3 cellular contexts compared by ENCODE assay signal in the genomic region with DNA sequence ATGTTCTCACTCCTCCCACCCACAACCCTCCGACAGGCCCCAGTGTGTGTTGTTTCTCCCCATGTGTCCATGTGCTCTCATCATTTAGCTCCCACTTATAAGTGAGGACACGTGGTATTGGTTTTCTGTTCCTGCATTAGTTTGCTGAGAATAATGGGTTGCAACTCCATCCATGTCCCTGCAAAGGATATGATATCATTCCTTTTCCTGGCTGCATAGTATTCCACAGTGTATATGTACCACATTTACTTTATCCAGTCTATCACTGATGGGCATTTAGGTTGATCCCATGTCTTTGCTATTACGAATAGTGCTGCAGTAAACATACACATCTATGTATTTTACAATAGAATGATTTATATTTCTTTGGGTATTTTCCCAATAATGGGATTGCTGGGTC.
TF ChIP-seq lines count a peak whose summit lies in the region.

No MANE protein-coding gene starts in this region.

TF ChIP-seq in HepG2, 621 proteins besides CTCF, POLR2A, EP300 and RAD21:
- TF ChIP-seq HMG20B (CRISPR knock-in tag; conservative IDR thresholded peaks at IDR 0.05), result no peak
- TF ChIP-seq, protein P1, sequence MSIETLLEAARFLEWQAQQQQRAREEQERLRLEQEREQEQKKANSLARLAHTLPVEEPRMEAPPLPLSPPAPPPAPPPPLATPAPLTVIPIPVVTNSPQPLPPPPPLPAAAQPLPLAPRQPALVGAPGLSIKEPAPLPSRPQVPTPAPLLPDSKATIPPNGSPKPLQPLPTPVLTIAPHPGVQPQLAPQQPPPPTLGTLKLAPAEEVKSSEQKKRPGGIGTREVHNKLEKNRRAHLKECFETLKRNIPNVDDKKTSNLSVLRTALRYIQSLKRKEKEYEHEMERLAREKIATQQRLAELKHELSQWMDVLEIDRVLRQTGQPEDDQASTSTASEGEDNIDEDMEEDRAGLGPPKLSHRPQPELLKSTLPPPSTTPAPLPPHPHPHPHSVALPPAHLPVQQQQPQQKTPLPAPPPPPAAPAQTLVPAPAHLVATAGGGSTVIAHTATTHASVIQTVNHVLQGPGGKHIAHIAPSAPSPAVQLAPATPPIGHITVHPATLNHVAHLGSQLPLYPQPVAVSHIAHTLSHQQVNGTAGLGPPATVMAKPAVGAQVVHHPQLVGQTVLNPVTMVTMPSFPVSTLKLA (IDR thresholded peaks at IDR 0.05), result peak; percentile 71

TF ChIP-seq in GM12878, 131 proteins besides CTCF, POLR2A, EP300 and RAD21:
- TF ChIP-seq SPI1 (IDR thresholded peaks at IDR 0.05; ENCODE audit: borderline replicate concordance, insufficient read depth, low read depth, low read length) (no peak), PML (IDR thresholded peaks at IDR 0.05; ENCODE audit: low read length) (no peak), TARDBP (IDR thresholded peaks at IDR 0.05; ENCODE audit: borderline replicate concordance) (no peak), KDM1A (IDR thresholded peaks at IDR 0.05; ENCODE audit: borderline replicate concordance) (no peak), SREBF1 (IDR thresholded peaks at IDR 0.05; ENCODE audit: low read length) (no peak), NBN (IDR thresholded peaks at IDR 0.05) (no peak), SUZ12 (IDR thresholded peaks at IDR 0.05; ENCODE audit: unreplicated experiment) (no peak), CHD2 (IDR thresholded peaks at IDR 0.05; ENCODE audit: borderline replicate concordance, low read depth, low read length) (no peak)
- TF ChIP-seq, protein P2, sequence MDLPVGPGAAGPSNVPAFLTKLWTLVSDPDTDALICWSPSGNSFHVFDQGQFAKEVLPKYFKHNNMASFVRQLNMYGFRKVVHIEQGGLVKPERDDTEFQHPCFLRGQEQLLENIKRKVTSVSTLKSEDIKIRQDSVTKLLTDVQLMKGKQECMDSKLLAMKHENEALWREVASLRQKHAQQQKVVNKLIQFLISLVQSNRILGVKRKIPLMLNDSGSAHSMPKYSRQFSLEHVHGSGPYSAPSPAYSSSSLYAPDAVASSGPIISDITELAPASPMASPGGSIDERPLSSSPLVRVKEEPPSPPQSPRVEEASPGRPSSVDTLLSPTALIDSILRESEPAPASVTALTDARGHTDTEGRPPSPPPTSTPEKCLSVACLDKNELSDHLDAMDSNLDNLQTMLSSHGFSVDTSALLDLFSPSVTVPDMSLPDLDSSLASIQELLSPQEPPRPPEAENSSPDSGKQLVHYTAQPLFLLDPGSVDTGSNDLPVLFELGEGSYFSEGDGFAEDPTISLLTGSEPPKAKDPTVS (IDR thresholded peaks at IDR 0.05; ENCODE audit: low read depth, low read length), result no peak
- TF ChIP-seq, protein P3, sequence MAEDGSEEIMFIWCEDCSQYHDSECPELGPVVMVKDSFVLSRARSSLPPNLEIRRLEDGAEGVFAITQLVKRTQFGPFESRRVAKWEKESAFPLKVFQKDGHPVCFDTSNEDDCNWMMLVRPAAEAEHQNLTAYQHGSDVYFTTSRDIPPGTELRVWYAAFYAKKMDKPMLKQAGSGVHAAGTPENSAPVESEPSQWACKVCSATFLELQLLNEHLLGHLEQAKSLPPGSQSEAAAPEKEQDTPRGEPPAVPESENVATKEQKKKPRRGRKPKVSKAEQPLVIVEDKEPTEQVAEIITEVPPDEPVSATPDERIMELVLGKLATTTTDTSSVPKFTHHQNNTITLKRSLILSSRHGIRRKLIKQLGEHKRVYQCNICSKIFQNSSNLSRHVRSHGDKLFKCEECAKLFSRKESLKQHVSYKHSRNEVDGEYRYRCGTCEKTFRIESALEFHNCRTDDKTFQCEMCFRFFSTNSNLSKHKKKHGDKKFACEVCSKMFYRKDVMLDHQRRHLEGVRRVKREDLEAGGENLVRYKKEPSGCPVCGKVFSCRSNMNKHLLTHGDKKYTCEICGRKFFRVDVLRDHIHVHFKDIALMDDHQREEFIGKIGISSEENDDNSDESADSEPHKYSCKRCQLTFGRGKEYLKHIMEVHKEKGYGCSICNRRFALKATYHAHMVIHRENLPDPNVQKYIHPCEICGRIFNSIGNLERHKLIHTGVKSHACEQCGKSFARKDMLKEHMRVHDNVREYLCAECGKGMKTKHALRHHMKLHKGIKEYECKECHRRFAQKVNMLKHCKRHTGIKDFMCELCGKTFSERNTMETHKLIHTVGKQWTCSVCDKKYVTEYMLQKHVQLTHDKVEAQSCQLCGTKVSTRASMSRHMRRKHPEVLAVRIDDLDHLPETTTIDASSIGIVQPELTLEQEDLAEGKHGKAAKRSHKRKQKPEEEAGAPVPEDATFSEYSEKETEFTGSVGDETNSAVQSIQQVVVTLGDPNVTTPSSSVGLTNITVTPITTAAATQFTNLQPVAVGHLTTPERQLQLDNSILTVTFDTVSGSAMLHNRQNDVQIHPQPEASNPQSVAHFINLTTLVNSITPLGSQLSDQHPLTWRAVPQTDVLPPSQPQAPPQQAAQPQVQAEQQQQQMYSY (CRISPR knock-in tag; IDR thresholded peaks at IDR 0.05), result no peak
- TF ChIP-seq, protein P4, sequence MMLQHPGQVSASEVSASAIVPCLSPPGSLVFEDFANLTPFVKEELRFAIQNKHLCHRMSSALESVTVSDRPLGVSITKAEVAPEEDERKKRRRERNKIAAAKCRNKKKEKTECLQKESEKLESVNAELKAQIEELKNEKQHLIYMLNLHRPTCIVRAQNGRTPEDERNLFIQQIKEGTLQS (IDR thresholded peaks at IDR 0.05; ENCODE audit: borderline replicate concordance, extremely low read depth, low read depth, low read length), result no peak
- TF ChIP-seq, protein P5, sequence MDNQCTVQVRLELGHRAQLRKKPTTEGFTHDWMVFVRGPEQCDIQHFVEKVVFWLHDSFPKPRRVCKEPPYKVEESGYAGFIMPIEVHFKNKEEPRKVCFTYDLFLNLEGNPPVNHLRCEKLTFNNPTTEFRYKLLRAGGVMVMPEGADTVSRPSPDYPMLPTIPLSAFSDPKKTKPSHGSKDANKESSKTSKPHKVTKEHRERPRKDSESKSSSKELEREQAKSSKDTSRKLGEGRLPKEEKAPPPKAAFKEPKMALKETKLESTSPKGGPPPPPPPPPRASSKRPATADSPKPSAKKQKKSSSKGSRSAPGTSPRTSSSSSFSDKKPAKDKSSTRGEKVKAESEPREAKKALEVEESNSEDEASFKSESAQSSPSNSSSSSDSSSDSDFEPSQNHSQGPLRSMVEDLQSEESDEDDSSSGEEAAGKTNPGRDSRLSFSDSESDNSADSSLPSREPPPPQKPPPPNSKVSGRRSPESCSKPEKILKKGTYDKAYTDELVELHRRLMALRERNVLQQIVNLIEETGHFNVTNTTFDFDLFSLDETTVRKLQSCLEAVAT (IDR thresholded peaks at IDR 0.05), result no peak
- TF ChIP-seq, protein P6, sequence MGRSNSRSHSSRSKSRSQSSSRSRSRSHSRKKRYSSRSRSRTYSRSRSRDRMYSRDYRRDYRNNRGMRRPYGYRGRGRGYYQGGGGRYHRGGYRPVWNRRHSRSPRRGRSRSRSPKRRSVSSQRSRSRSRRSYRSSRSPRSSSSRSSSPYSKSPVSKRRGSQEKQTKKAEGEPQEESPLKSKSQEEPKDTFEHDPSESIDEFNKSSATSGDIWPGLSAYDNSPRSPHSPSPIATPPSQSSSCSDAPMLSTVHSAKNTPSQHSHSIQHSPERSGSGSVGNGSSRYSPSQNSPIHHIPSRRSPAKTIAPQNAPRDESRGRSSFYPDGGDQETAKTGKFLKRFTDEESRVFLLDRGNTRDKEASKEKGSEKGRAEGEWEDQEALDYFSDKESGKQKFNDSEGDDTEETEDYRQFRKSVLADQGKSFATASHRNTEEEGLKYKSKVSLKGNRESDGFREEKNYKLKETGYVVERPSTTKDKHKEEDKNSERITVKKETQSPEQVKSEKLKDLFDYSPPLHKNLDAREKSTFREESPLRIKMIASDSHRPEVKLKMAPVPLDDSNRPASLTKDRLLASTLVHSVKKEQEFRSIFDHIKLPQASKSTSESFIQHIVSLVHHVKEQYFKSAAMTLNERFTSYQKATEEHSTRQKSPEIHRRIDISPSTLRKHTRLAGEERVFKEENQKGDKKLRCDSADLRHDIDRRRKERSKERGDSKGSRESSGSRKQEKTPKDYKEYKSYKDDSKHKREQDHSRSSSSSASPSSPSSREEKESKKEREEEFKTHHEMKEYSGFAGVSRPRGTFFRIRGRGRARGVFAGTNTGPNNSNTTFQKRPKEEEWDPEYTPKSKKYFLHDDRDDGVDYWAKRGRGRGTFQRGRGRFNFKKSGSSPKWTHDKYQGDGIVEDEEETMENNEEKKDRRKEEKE (IDR thresholded peaks at IDR 0.05), result no peak

TF ChIP-seq in H1, 55 proteins besides CTCF, POLR2A, EP300 and RAD21:
- TF ChIP-seq SRF (IDR thresholded peaks at IDR 0.05; ENCODE audit: low read depth, low read length) (no peak), KDM1A (IDR thresholded peaks at IDR 0.05; ENCODE audit: borderline replicate concordance, low read length) (peak; percentile 75; the same call in 1 of the 2 replicates), RBBP5 (IDR thresholded peaks at IDR 0.05; ENCODE audit: borderline replicate concordance, low read depth, low read length) (no peak), SIX5 (IDR thresholded peaks at IDR 0.05; ENCODE audit: low read depth, low read length) (no peak), BACH1 (IDR thresholded peaks at IDR 0.05; ENCODE audit: low read length) (no peak)
TF ChIP-seq in H1: peak in this region for 1.
